ENCODE assay signal across 25 cellular contexts in the genomic region with DNA sequence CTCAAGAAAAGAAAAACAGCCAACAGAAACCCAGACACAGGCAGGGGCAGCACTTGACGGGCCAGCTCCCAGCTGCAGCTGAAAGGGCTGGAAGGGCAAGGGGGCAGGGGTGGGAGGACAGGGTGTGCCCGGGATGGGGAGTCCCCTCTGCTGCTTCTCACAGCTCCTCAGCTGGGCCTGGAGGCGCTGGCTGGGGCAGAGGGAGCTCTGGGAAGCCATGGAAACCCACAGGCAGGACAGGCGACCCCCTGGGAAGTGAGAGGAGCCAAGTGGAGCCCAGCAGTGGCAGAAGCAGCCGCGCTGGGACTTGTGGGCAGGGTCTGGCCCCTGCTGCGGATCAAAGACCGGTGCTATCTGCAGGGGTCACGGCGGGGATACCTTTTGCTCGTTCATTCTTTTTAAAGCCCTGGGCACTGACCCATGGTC. TPM values are rescaled to one million over a fixed set of nuclear protein-coding genes. Genes with fewer than 3 reads are reported as not detected.
DNase-seq lines count a peak whose midpoint lies in the region; ATAC-seq and TF ChIP-seq lines count a peak whose summit lies in the region.
"Had no signal": no experiment of that assay in that cellular context is flagged by ENCODE, and none has a peak within 500 bp of the region (broad histone marks: within the 10 kb centered on the region; RNA-seq: fewer than 3 reads in every experiment).

No MANE protein-coding gene starts in this region.

- H3K9me3 Mint-ChIP-seq in activated naive CD4-positive, alpha-beta T cell treated with anti-CD3 and anti-CD28 coated beads, Interleukin-2, amount 10 ng/mL, durations not matched to agents 7 days and 5 days: no peaks in the 10 kb centered on the region
- H3K9me3 Mint-ChIP-seq in WTC11: no peaks in the 10 kb centered on the region
- H3K9me3 Mint-ChIP-seq: activated naive CD8-positive, alpha-beta T cell treated with anti-CD3 and anti-CD28 coated beads, Interleukin-2, amount 50 U/mL, for 24 hours; nephron progenitor cell; stimulated activated memory B cell treated with anti-CD40 and anti-IgM and Interleukin-4, amounts not matched to agents 10 μg/mL and 1 μg/mL and 100 μg/mL, for 72 hours had no signal

- no peak overlapping the region for H3K4ac ChIP-seq in trophoblast cell (ENCODE audit: low read depth, low read length)

- peak overlapping the region; percentile 18 for H2BK120ac ChIP-seq in trophoblast cell (ENCODE audit: insufficient read depth, low read length, poor library complexity)

- H3K36me3 ChIP-seq in trophoblast cell (ENCODE audit: control insufficient read depth in 1 of 2, insufficient read depth in 2 of 2, low read length in 2 of 2): no peaks in the 10 kb centered on the region
- H3K36me3 ChIP-seq: HAP-1, thoracic aorta had no signal

- H3K27ac ChIP-seq in trophoblast cell (ENCODE audit: low read depth, low read length): peak overlapping the region; percentile 67
- H3K27ac ChIP-seq: thoracic aorta, VCaP had no signal

- no peak overlapping the region for H2AK5ac ChIP-seq in trophoblast cell (ENCODE audit: low read length)

- H3K4me1 Mint-ChIP-seq in activated naive CD4-positive, alpha-beta T cell treated with anti-CD3 and anti-CD28 coated beads, Interleukin-2, amount 10 ng/mL, durations not matched to agents 7 days and 5 days: no peaks in the 10 kb centered on the region
- no peaks in the 10 kb centered on the region for H3K4me1 Mint-ChIP-seq in WTC11
- H3K4me1 Mint-ChIP-seq: activated naive CD8-positive, alpha-beta T cell treated with anti-CD3 and anti-CD28 coated beads, Interleukin-2, amount 50 U/mL, for 24 hours; stimulated activated memory B cell treated with anti-CD40 and anti-IgM and Interleukin-4, amounts not matched to agents 10 μg/mL and 1 μg/mL and 100 μg/mL, for 72 hours had no signal

- H3K27ac Mint-ChIP-seq in activated naive CD4-positive, alpha-beta T cell treated with anti-CD3 and anti-CD28 coated beads, Interleukin-2, amount 10 ng/mL, durations not matched to agents 7 days and 5 days: no peak overlapping the region
- H3K27ac Mint-ChIP-seq in WTC11: no peak overlapping the region
- H3K27ac Mint-ChIP-seq: activated naive CD8-positive, alpha-beta T cell treated with anti-CD3 and anti-CD28 coated beads, Interleukin-2, amount 50 U/mL, for 24 hours; nephron progenitor cell; stimulated activated memory B cell treated with anti-CD40 and anti-IgM and Interleukin-4, amounts not matched to agents 10 μg/mL and 1 μg/mL and 100 μg/mL, for 72 hours had no signal

- no peak overlapping the region for H3K14ac ChIP-seq in trophoblast cell (ENCODE audit: low read length)

- no peak overlapping the region for H2AFZ ChIP-seq in trophoblast cell (ENCODE audit: insufficient read depth, low read length, poor library complexity)

- no peak overlapping the region for H4K12ac ChIP-seq in trophoblast cell (ENCODE audit: low read depth, low read length)

- H3K79me2 ChIP-seq in trophoblast cell (ENCODE audit: control insufficient read depth, insufficient read depth, low read length, poor library complexity): no peaks in the 10 kb centered on the region

- ATAC-seq in WTC11: no peak
- ATAC-seq in GM21717 (IDR thresholded peaks at IDR 0.05; ENCODE audit: unreplicated experiment): no peak
- ATAC-seq: activated naive CD8-positive, alpha-beta T cell treated with anti-CD3 and anti-CD28 coated beads, Interleukin-2, amount 50 U/mL, for 24 hours; stimulated activated memory B cell treated with anti-CD40 and anti-IgM and Interleukin-4, amounts not matched to agents 10 μg/mL and 1 μg/mL and 100 μg/mL, for 72 hours had no signal

- H3K79me1 ChIP-seq in trophoblast cell (ENCODE audit: low read length): peaks cover 7% of the 10 kb centered on the region

- H3K4me1 ChIP-seq in trophoblast cell (ENCODE audit: control insufficient read depth in 1 of 2, insufficient read depth in 2 of 2, low read length in 2 of 2): peaks cover 22 to 23% of the 10 kb centered on the region in 2 experiments
- H3K4me1 ChIP-seq: HAP-1 had no signal

- no peak overlapping the region for H3K4me3 Mint-ChIP-seq in activated naive CD4-positive, alpha-beta T cell treated with anti-CD3 and anti-CD28 coated beads, Interleukin-2, amount 10 ng/mL, durations not matched to agents 7 days and 5 days
- H3K4me3 Mint-ChIP-seq in WTC11: no peak overlapping the region
- H3K4me3 Mint-ChIP-seq: activated naive CD8-positive, alpha-beta T cell treated with anti-CD3 and anti-CD28 coated beads, Interleukin-2, amount 50 U/mL, for 24 hours; nephron progenitor cell; stimulated activated memory B cell treated with anti-CD40 and anti-IgM and Interleukin-4, amounts not matched to agents 10 μg/mL and 1 μg/mL and 100 μg/mL, for 72 hours had no signal

- no CpG with 5 or more reads among the region's 11 CpGs for WGBS in trophoblast cell (ENCODE audit: extremely low coverage, insufficient coverage, insufficient read length)

- peak overlapping the region; percentile 80 for H4K91ac ChIP-seq in trophoblast cell (ENCODE audit: low read depth, low read length)

- H3K9me3 ChIP-seq in trophoblast cell (ENCODE audit: insufficient read depth, low read depth, low read length): no peaks in the 10 kb centered on the region
- H3K9me3 ChIP-seq: HAP-1, SK-N-SH, thoracic aorta had no signal

- no peak overlapping the region for H3K4me3 ChIP-seq in trophoblast cell (ENCODE audit: low read depth, low read length)
- H3K4me3 ChIP-seq: HAP-1, thoracic aorta had no signal

- TF ChIP-seq CTCF in WTC11 (IDR thresholded peaks at IDR 0.05): no peak

- H3K27me3 ChIP-seq in trophoblast cell (ENCODE audit: insufficient read depth, low read length): no peaks in the 10 kb centered on the region

- no peak overlapping the region for H4K8ac ChIP-seq in trophoblast cell (ENCODE audit: low read depth, low read length)

- H3K27me3 Mint-ChIP-seq in activated naive CD4-positive, alpha-beta T cell treated with anti-CD3 and anti-CD28 coated beads, Interleukin-2, amount 10 ng/mL, durations not matched to agents 7 days and 5 days: peaks cover 21% of the 10 kb centered on the region
- H3K27me3 Mint-ChIP-seq in WTC11 (ENCODE audit: low read depth): no peaks in the 10 kb centered on the region
- H3K27me3 Mint-ChIP-seq: activated naive CD8-positive, alpha-beta T cell treated with anti-CD3 and anti-CD28 coated beads, Interleukin-2, amount 50 U/mL, for 24 hours had no signal

- no peak overlapping the region for H2BK5ac ChIP-seq in trophoblast cell (ENCODE audit: low read depth, low read length, poor library complexity)

- POLR2A ChIA-PET in WTC11 (lab: Charles Lee): no interaction called here

- H3K4me2 ChIP-seq in trophoblast cell (ENCODE audit: low read length): no peak overlapping the region
- H3K4me2 ChIP-seq: SK-N-SH had no signal

- CTCF ChIA-PET in activated naive CD4-positive, alpha-beta T cell treated with anti-CD3 and anti-CD28 coated beads, Interleukin-2, amount 10 ng/mL, durations not matched to agents 7 days and 5 days (lab: Charles Lee): no interaction called here
- CTCF ChIA-PET in WTC11 (lab: Charles Lee): interaction anchor here (0.7 to 1.5 kb wide), 3 partner anchors 46 to 120 kb away, joined by 3 read pairs; no protein-coding TSS in a partner anchor

- no peak overlapping the region for H3K9ac ChIP-seq in trophoblast cell (ENCODE audit: low read length)
- H3K9ac ChIP-seq: SK-N-SH had no signal

- no peak overlapping the region for H3K23ac ChIP-seq in trophoblast cell (ENCODE audit: low read length)

- no peaks in the 10 kb centered on the region for H3K36me3 Mint-ChIP-seq in activated naive CD4-positive, alpha-beta T cell treated with anti-CD3 and anti-CD28 coated beads, Interleukin-2, amount 10 ng/mL, durations not matched to agents 7 days and 5 days
- no peaks in the 10 kb centered on the region for H3K36me3 Mint-ChIP-seq in WTC11
- H3K36me3 Mint-ChIP-seq: stimulated activated memory B cell treated with anti-CD40 and anti-IgM and Interleukin-4, amounts not matched to agents 10 μg/mL and 1 μg/mL and 100 μg/mL, for 72 hours had no signal

- peak; percentile 16 for DNase-seq in activated naive CD4-positive, alpha-beta T cell treated with anti-CD3 and anti-CD28 coated beads, Interleukin-2, amount 10 ng/mL, durations not matched to agents 7 days and 5 days
- DNase-seq in activated naive CD4-positive, alpha-beta T cell (lab: John Stamatoyannopoulos, UW): no peak
- peak; percentile 34 for DNase-seq in RPMI7951 (ENCODE audit: low read depth)
- no peak for DNase-seq in trophoblast cell
- DNase-seq in WTC11 (ENCODE audit: low spot score): no peak
- DNase-seq in AG20443 (ENCODE audit: low spot score): no peak
- DNase-seq in NCI-H446 (lab: John Stamatoyannopoulos, UW): no peak
- DNase-seq: activated CD4-positive, alpha-beta T cell treated with anti-CD3 and anti-CD28 coated beads, Interleukin-2, amount 50 U/mL, for 48 hours; activated CD8-positive, alpha-beta memory T cell treated with anti-CD3 and anti-CD28 coated beads, Interleukin-2, amount 50 U/mL, for 48 hours; activated effector memory CD4-positive, alpha-beta T cell treated with Interleukin-2 at 50 U/mL for 16 hours; activated naive CD8-positive, alpha-beta T cell treated with anti-CD3 and anti-CD28 coated beads, Interleukin-2, amount 50 U/mL, for 24 hours; foreskin melanocyte; hypothalamus; MM.1S; NCI-H1694; nephron progenitor cell; NK-92 treated with Interleukin-12 subunit alpha and Interleukin-12 subunit beta, amount 100 ng/mL, for 24 hours; SK-N-SH; T-helper 2 cell had no signal

- H3K18ac ChIP-seq in trophoblast cell (ENCODE audit: low read length): no peak overlapping the region

- H2BK12ac ChIP-seq in trophoblast cell (ENCODE audit: low read length): no peak overlapping the region

TF ChIP-seq in WTC11, 78 proteins besides CTCF, POLR2A, EP300 and RAD21 (continues in another document):
- TF ChIP-seq KAT7 (CRISPR knock-in tag; IDR thresholded peaks at IDR 0.05; ENCODE audit: borderline replicate concordance): no peak
- no peak for TF ChIP-seq GABPB1 (CRISPR knock-in tag; IDR thresholded peaks at IDR 0.05)
- TF ChIP-seq ZNF232 (CRISPR knock-in tag; IDR thresholded peaks at IDR 0.05): no peak
- TF ChIP-seq OVOL2 (CRISPR knock-in tag; IDR thresholded peaks at IDR 0.05; ENCODE audit: borderline replicate concordance): no peak

RNA-seq across cellular contexts. Expression of a gene that starts 20.7 kb away (rescaled TPM):
- total RNA-seq in RPMI7951 (2014; rRNA removed; shearing (Covaris generic)): not detected in 2 replicates
- 0.12 and 0.17 TPM in 2 replicates for polyA plus RNA-seq in trophoblast cell (2013)
- 0.05 to 0.26 TPM (median 0.07 TPM) in 3 replicates for total RNA-seq in WTC11 (2021)
- polyA plus RNA-seq: SK-N-SH had no signal

RNA-seq across cellular contexts. Expression of a gene that starts 55.5 kb away (rescaled TPM):
- total RNA-seq in RPMI7951 (2014; rRNA removed; shearing (Covaris generic)): 0.24 TPM in 1 of 2 replicates, not detected in the other
- 0.08 TPM in 2 replicates for polyA plus RNA-seq in trophoblast cell (2013)
- 0.55 TPM in 1 of 3 replicates, not detected in the others for total RNA-seq in WTC11 (2021)
- total RNA-seq: thoracic aorta had no signal
- polyA plus RNA-seq: liver had no signal

Comparison
In these comparisons a context has a peak if more than half of its experiments do, and no peak if none do; other contexts are left out.
1. DNase-seq: peak in activated naive CD4-positive, alpha-beta T cell treated with anti-CD3 and anti-CD28 coated beads, Interleukin-2, amount 10 ng/mL, durations not matched to agents 7 days and 5 days (single experiment) and RPMI7951 (single experiment); none in activated naive CD4-positive, alpha-beta T cell (0 of 4), trophoblast cell (0 of 2), WTC11 (single experiment), AG20443 (single experiment) and NCI-H446 (0 of 2).